20 cellular contexts compared by ENCODE assay signal in the genomic region with DNA sequence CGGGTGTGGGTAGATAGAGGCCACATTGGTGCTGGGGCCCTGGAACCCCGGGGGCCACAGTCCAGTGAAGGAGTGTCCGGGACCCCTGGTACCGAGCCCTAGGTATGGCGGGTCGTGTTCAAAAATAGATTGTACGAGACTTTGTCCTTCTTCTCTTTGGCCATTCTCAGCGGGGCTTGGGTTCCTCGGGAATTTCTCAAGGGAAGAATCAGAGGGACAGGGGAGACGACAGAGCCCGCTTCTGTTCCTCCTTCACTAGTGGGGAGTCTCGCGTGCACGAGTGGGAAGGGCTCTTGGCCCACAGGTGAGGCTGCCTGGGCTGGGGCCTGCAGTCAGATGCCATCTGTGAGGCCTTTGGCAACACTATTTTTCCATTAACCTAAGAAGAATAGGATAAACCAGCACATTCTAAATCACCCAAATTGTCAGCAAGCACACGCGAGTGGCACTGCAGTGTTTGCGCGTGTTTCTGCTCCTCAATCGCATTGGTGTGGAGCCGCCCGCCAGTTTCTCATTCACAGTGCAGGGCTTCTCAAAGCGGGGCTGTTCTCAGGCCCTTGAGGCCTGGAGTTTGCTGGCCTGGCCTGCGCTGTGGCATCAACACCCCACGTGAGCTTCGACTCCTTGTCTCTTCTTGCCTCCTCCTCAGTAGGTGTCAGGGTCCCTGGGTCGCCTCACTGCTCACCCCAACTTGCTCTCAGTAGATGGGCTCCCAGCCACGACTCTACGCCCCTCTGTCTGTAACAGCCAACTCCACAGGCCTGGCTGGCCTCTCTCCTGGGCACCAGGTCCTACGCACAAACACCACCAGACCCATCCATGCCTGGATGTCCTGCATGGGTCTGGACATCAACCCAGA.
"Had no signal": no experiment of that assay in that cellular context is flagged by ENCODE, and none has a peak within 500 bp of the region (broad histone marks: within the 10 kb centered on the region; RNA-seq: fewer than 3 reads in every experiment).

No MANE protein-coding gene starts in this region.

- H3K4me1 Mint-ChIP-seq: activated T-helper 17 cell treated with anti-CD3 and anti-CD28 coated beads, Interleukin-2, amount 50 U/mL, for 72 hours had no signal

- H3K27ac Mint-ChIP-seq: activated CD4-positive, alpha-beta T cell treated with anti-CD3 and anti-CD28 coated beads, Interleukin-2, amount 10 ng/mL, durations not matched to agents 24 days and 14 days; activated T-cell treated with anti-CD3 and anti-CD28 coated beads, Interleukin-2, amount 50 U/mL, for 24 hours; activated T-helper 17 cell treated with anti-CD3 and anti-CD28 coated beads, Interleukin-2, amount 50 U/mL, for 72 hours; T-cell; T-helper 2 cell treated with Interferon-gamma antibody and Interleukin-4, amounts not matched to agents 5 μg/mL and 100 μg/mL, for 36 hours had no signal

- H3K4me3 Mint-ChIP-seq: activated CD4-positive, alpha-beta T cell treated with anti-CD3 and anti-CD28 coated beads, Interleukin-2, amount 10 ng/mL, durations not matched to agents 24 days and 14 days; activated T-cell treated with anti-CD3 and anti-CD28 coated beads, Interleukin-2, amount 50 U/mL, for 24 hours; activated T-helper 17 cell treated with anti-CD3 and anti-CD28 coated beads, Interleukin-2, amount 50 U/mL, for 72 hours; naive B cell; T-cell; T-helper 2 cell treated with Interferon-gamma antibody and Interleukin-4, amounts not matched to agents 5 μg/mL and 100 μg/mL, for 36 hours had no signal

- H3K36me3 Mint-ChIP-seq: naive B cell, T-cell had no signal

- ATAC-seq: activated CD4-positive, CD25-positive, alpha-beta regulatory T cell treated with anti-CD3 and anti-CD28 coated beads, Interleukin-2, amount 50 U/mL, for 24 hours; activated naive CD4-positive, alpha-beta T cell treated with anti-CD3 and anti-CD28 coated beads, Interleukin-2, amount 50 U/mL, for 72 hours; activated T-helper 17 cell treated with anti-CD3 and anti-CD28 coated beads, Interleukin-2, amount 50 U/mL, for 72 hours; gastroesophageal sphincter; left colon; pancreas; psoas muscle; right cardiac atrium; T-cell; upper lobe of right lung had no signal

- H3K9me3 Mint-ChIP-seq: activated CD4-positive, alpha-beta T cell treated with anti-CD3 and anti-CD28 coated beads, Interleukin-2, amount 10 ng/mL, durations not matched to agents 24 days and 14 days; activated T-cell treated with anti-CD3 and anti-CD28 coated beads, Interleukin-2, amount 50 U/mL, for 24 hours; activated T-helper 17 cell treated with anti-CD3 and anti-CD28 coated beads, Interleukin-2, amount 50 U/mL, for 72 hours; naive B cell; T-cell; T-helper 2 cell treated with Interferon-gamma antibody and Interleukin-4, amounts not matched to agents 5 μg/mL and 100 μg/mL, for 36 hours had no signal

- DNase-seq: activated CD4-positive, alpha-beta T cell treated with anti-CD3 and anti-CD28 coated beads, Interleukin-2, amount 10 ng/mL, durations not matched to agents 24 days and 14 days; activated T-cell treated with anti-CD3 and anti-CD28 coated beads, Interleukin-2, amount 50 U/mL, for 24 hours; amniotic stem cell; colonic mucosa; esophagus squamous epithelium; left colon; mesenchymal stem cell; naive B cell; psoas muscle; stimulated activated CD4-positive, alpha-beta T cell treated with anti-CD3 and anti-CD28 coated beads, Interleukin-4, amount 100 ng/mL, for 24 hours; T-cell; thyroid gland had no signal
